ENCODE assay signal across 20 cellular contexts in genomic region chr3:19202303-19202702, GRCh38. TPM values are rescaled to one million over a fixed set of nuclear protein-coding genes. Genes with fewer than 3 reads are reported as not detected.
"Had no signal": no experiment of that assay in that cellular context is flagged by ENCODE, and none has a peak within 500 bp of the region (broad histone marks: within the 10 kb centered on the region; RNA-seq: fewer than 3 reads in every experiment).

No MANE protein-coding gene starts in this region.

- H3K36me3 ChIP-seq: lower lobe of right lung, neutrophil, prostate gland, sigmoid colon, thoracic aorta had no signal

- H3K27ac Mint-ChIP-seq: activated naive CD8-positive, alpha-beta T cell treated with anti-CD3 and anti-CD28 coated beads, Interleukin-2, amount 50 U/mL, for 24 hours; naive thymus-derived CD4-positive, alpha-beta T cell had no signal

- H3K27me3 Mint-ChIP-seq: activated naive CD8-positive, alpha-beta T cell treated with anti-CD3 and anti-CD28 coated beads, Interleukin-2, amount 50 U/mL, for 24 hours had no signal

- DNase-seq: activated CD4-positive, alpha-beta T cell treated with anti-CD3 and anti-CD28 coated beads for 1 hour; activated CD4-positive, alpha-beta T cell treated with anti-CD3 and anti-CD28 coated beads, Interleukin-2, amount 50 U/mL, for 48 hours; activated naive CD4-positive, alpha-beta T cell; activated naive CD8-positive, alpha-beta T cell treated with anti-CD3 and anti-CD28 coated beads, Interleukin-2, amount 50 U/mL, for 24 hours; activated T-cell treated with anti-CD3 and anti-CD28 coated beads, Interleukin-2, amount 50 U/mL, for 4 hours; central memory CD4-positive, alpha-beta T cell; cortex of kidney; effector memory CD4-positive, alpha-beta T cell; left cardiac atrium; lower lobe of right lung; naive thymus-derived CD4-positive, alpha-beta T cell; sigmoid colon; stimulated activated CD4-positive, alpha-beta T cell treated with anti-CD3 and anti-CD28 coated beads, Interleukin-12 subunit alpha, Interleukin-12 subunit beta, amount 100 ng/mL, for 4 hours; stimulated activated CD4-positive, alpha-beta T cell treated with anti-CD3 and anti-CD28 coated beads, Interleukin-2, amount 100 ng/mL, for 48 hours; stimulated activated CD8-positive, alpha-beta memory T cell treated with anti-CD3 and anti-CD28 coated beads, Interleukin-4, amount 100 ng/mL, for 48 hours; stimulated activated naive CD8-positive, alpha-beta T cell treated with anti-CD3 and anti-CD28 coated beads, Interleukin-15, Interleukin-2, amounts not matched to agents 100 U/mL and 50 U/mL, for 24 hours; T1000 had no signal

- H3K36me3 Mint-ChIP-seq: naive thymus-derived CD4-positive, alpha-beta T cell had no signal

- H3K27me3 ChIP-seq: neutrophil, sigmoid colon had no signal

- H3K4me3 Mint-ChIP-seq: activated naive CD8-positive, alpha-beta T cell treated with anti-CD3 and anti-CD28 coated beads, Interleukin-2, amount 50 U/mL, for 24 hours; activated T-cell treated with anti-CD3 and anti-CD28 coated beads, Interleukin-2, amount 50 U/mL, for 4 hours; naive thymus-derived CD4-positive, alpha-beta T cell had no signal

- ATAC-seq: activated naive CD8-positive, alpha-beta T cell treated with anti-CD3 and anti-CD28 coated beads, Interleukin-2, amount 50 U/mL, for 24 hours; activated T-cell treated with anti-CD3 and anti-CD28 coated beads, Interleukin-2, amount 50 U/mL, for 4 hours; lower lobe of right lung; naive thymus-derived CD4-positive, alpha-beta T cell; stimulated activated naive CD8-positive, alpha-beta T cell treated with anti-CD3 and anti-CD28 coated beads, Interleukin-15, Interleukin-2, amounts not matched to agents 100 U/mL and 50 U/mL, for 24 hours had no signal

- H3K27ac ChIP-seq: lower lobe of right lung, neutrophil, prostate gland, thoracic aorta had no signal

- H3K9me3 ChIP-seq: lower lobe of right lung, neutrophil, prostate gland, sigmoid colon, thoracic aorta had no signal

- H3K4me1 ChIP-seq: lower lobe of right lung, prostate gland, sigmoid colon had no signal

- H3K4me3 ChIP-seq: lower lobe of right lung, prostate gland, sigmoid colon, thoracic aorta had no signal

- H3K9me3 Mint-ChIP-seq: activated naive CD8-positive, alpha-beta T cell treated with anti-CD3 and anti-CD28 coated beads, Interleukin-2, amount 50 U/mL, for 24 hours; activated T-cell treated with anti-CD3 and anti-CD28 coated beads, Interleukin-2, amount 50 U/mL, for 4 hours; naive thymus-derived CD4-positive, alpha-beta T cell had no signal

- H3K4me1 Mint-ChIP-seq: activated naive CD8-positive, alpha-beta T cell treated with anti-CD3 and anti-CD28 coated beads, Interleukin-2, amount 50 U/mL, for 24 hours; naive thymus-derived CD4-positive, alpha-beta T cell had no signal

RNA-seq across cellular contexts. Expression of gene KCNH8, which starts 54.0 kb away (rescaled TPM):
- total RNA-seq: activated T-cell treated with anti-CD3 and anti-CD28 coated beads, Interleukin-2, amount 50 U/mL, for 4 hours had no signal
